Comparison of ENCODE assay signal across 27 cellular contexts in genomic region chr16:89377446-89377838, GRCh38.
DNase-seq lines count a peak whose midpoint lies in the region; ATAC-seq lines count a peak whose summit lies in the region.
"Had no signal": no experiment of that assay in that cellular context is flagged by ENCODE, and none has a peak within 500 bp of the region (broad histone marks: within the 10 kb centered on the region; RNA-seq: fewer than 3 reads in every experiment).

No MANE protein-coding gene starts in this region.

- no peak overlapping the region for H3K4me3 ChIP-seq in thymus (ENCODE audit: low read length)
- H3K4me3 ChIP-seq: coronary artery, hepatocyte, left lung, PC-9, right lobe of liver had no signal

- H3K36me3 ChIP-seq in thymus (ENCODE audit: control insufficient read depth, insufficient read depth): peaks cover 16% of the 10 kb centered on the region
- H3K36me3 ChIP-seq: right lobe of liver had no signal

- peak overlapping the region; percentile 84 for H3K27ac Mint-ChIP-seq in activated T-cell treated with anti-CD3 and anti-CD28 coated beads, Interleukin-2, amount 50 U/mL, for 72 hours
- H3K27ac Mint-ChIP-seq in T-helper 17 cell: peak overlapping the region; percentile 45
- peak overlapping the region; percentile 70 for H3K27ac Mint-ChIP-seq in memory B cell

- peaks cover 6 to 10% of the 10 kb centered on the region in 2 donors for H3K36me3 Mint-ChIP-seq in activated T-cell treated with anti-CD3 and anti-CD28 coated beads, Interleukin-2, amount 50 U/mL, for 72 hours (ENCODE audit: insufficient read depth in 2 of 2)
- H3K36me3 Mint-ChIP-seq in T-helper 17 cell (ENCODE audit: low read depth) (peaks cover 2% of the 10 kb centered on the region), memory B cell (peaks cover 13% of the 10 kb centered on the region)

- no peak for DNase-seq in activated T-cell treated with anti-CD3 and anti-CD28 coated beads, Interleukin-2, amount 50 U/mL, for 72 hours
- DNase-seq in activated T-cell treated with anti-CD3 and anti-CD28 coated beads for 4 hours (no peak), T-helper 17 cell (no peak), memory B cell (ENCODE audit: low spot score in 2 of 2) (no peak), middle frontal gyrus (ENCODE audit: extremely low spot score, low spot score) (no peak), DMS153 treated with DMSO at 0.1 percent for 48 hours (lab: John Stamatoyannopoulos, UW; ENCODE audit: unreplicated experiment) (no peak)
- DNase-seq: ACHN; activated CD4-positive, CD25-positive, alpha-beta regulatory T cell treated with anti-CD3 and anti-CD28 coated beads, Interleukin-2, amount 50 U/mL, for 72 hours; activated effector memory CD4-positive, alpha-beta T cell treated with anti-CD3 and anti-CD28 coated beads, Interleukin-2, amount 50 U/mL, for 16 hours; amygdala; EL; foreskin keratinocyte; H9; left lung; NCI-H1436 treated with DMSO at 0.1 percent for 48 hours; NCI-H510A treated with DMSO at 0.1 percent for 48 hours; nephron progenitor cell; NK-92 treated with Interleukin-12 subunit alpha and Interleukin-12 subunit beta, amount 100 ng/mL, for 24 hours; PC-9; right lobe of liver; SHP77; SW 1271 had no signal

- no peaks in the 10 kb centered on the region for H3K4me1 ChIP-seq in thymus (ENCODE audit: control insufficient read depth, insufficient read depth, low read length)

- ATAC-seq in activated T-cell treated with anti-CD3 and anti-CD28 coated beads, Interleukin-2, amount 50 U/mL, for 72 hours (replicated peaks in 1 of 2): peak; percentile 40 to 51
- ATAC-seq in T-helper 17 cell (no peak), memory B cell (ENCODE audit: low read depth) (no peak)
- ATAC-seq: esophagus mucosa, foreskin keratinocyte, left lung, right lobe of liver had no signal

- no peak overlapping the region for H3K4me3 Mint-ChIP-seq in activated T-cell treated with anti-CD3 and anti-CD28 coated beads, Interleukin-2, amount 50 U/mL, for 72 hours
- H3K4me3 Mint-ChIP-seq in T-helper 17 cell (no peak overlapping the region), memory B cell (no peak overlapping the region)
- H3K4me3 Mint-ChIP-seq: H9 had no signal

- peaks cover 80% of the 10 kb centered on the region for H3K4me1 Mint-ChIP-seq in activated T-cell treated with anti-CD3 and anti-CD28 coated beads, Interleukin-2, amount 50 U/mL, for 72 hours (ENCODE audit: low read depth)
- H3K4me1 Mint-ChIP-seq in T-helper 17 cell: peaks cover 53% of the 10 kb centered on the region
- peaks cover 51% of the 10 kb centered on the region for H3K4me1 Mint-ChIP-seq in memory B cell

- peak overlapping the region; percentile 15 for H3K27ac ChIP-seq in thymus (ENCODE audit: low read depth)
- H3K27ac ChIP-seq: coronary artery, foreskin keratinocyte, KMS-11, left lung, PC-9, right lobe of liver had no signal

- no peaks in the 10 kb centered on the region for H3K9me3 ChIP-seq in T-helper 17 cell (ENCODE audit: control insufficient read depth, low read length, poor library complexity, severe bottlenecking)
- no peaks in the 10 kb centered on the region for H3K9me3 ChIP-seq in thymus (ENCODE audit: control insufficient read depth)
- H3K9me3 ChIP-seq: left lung, right lobe of liver had no signal

- H3K27me3 ChIP-seq in thymus (ENCODE audit: control insufficient read depth, insufficient read depth): no peaks in the 10 kb centered on the region
- H3K27me3 ChIP-seq: foreskin keratinocyte, hepatocyte, left lung, right lobe of liver had no signal

- no peaks in the 10 kb centered on the region for H3K27me3 Mint-ChIP-seq in activated T-cell treated with anti-CD3 and anti-CD28 coated beads, Interleukin-2, amount 50 U/mL, for 72 hours (ENCODE audit: low read depth)
- H3K27me3 Mint-ChIP-seq in T-helper 17 cell: no peaks in the 10 kb centered on the region
- H3K27me3 Mint-ChIP-seq in memory B cell: no peaks in the 10 kb centered on the region

- WGBS in thymus: 78% methylated on average over 8 of the region's 8 CpGs

- H3K9me3 Mint-ChIP-seq in activated T-cell treated with anti-CD3 and anti-CD28 coated beads, Interleukin-2, amount 50 U/mL, for 72 hours: no peaks in the 10 kb centered on the region
- H3K9me3 Mint-ChIP-seq in memory B cell: peaks cover 2% of the 10 kb centered on the region
- H3K9me3 Mint-ChIP-seq: H9 had no signal

Comparison
In these comparisons a context has a peak if more than half of its experiments do, and no peak if none do; other contexts are left out.
1. ATAC-seq: peak in activated T-cell treated with anti-CD3 and anti-CD28 coated beads, Interleukin-2, amount 50 U/mL, for 72 hours (2 of 2); none in T-helper 17 cell (single experiment) and memory B cell (single experiment).
2. Peak in every context shown above with its lines, with median percentiles within 50 percentile points of each other: H3K27ac Mint-ChIP-seq.